8 cellular contexts compared by ENCODE assay signal in the genomic region with DNA sequence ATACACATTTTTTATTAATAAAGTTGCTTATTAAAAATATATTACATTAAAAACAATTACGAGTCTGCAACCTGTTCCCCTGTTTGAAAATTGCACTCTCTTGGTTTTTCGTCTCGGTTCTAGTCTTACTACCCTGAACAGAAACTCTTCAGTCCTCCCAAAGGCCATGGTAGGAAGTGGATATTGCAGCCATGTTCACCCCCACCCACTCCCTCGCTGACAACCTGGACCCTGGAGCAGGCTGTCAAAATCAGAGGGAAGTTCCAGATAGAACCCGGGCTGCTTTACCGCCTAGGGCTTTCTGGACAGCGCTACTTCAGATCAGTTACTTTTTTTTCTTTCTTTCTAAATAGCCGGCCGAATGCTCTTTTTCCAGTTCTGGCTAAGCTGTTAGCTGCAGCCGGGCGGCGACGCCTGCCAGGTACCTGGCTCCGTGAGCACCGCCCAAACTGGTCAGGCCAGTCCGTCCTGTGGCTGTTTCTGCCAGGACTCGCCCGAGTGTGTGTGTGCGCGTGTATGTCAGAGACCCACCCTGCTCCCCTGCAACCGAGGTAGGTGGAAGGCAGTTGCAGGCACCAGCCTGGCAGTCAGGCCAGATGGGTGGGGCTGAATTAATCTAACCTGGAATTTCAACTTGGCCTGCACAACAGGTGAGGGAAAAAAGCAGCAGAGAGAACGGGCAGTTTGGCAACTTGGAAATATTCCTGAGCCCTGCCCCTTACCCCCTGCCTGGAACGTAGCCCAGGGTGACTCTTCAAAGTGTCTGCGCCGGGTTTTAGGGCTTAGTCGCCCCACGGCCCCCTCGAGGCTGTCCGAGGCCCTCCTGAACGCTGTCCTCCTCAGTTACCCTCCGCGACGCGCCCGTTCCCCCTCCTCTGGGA. TPM values are rescaled to one million over a fixed set of nuclear protein-coding genes. Genes with fewer than 3 reads are reported as not detected.
DNase-seq lines count a peak whose midpoint lies in the region; ATAC-seq, FAIRE-seq and TF ChIP-seq lines count a peak whose summit lies in the region.

No MANE protein-coding gene starts in this region.

- intact Hi-C loops in Panc1 (cut with micrococcal nuclease; ENCODE audit: unreplicated experiment) (no loop called here), endothelial cell of umbilical vein (cut with micrococcal nuclease) (loop anchor here (1.0 to 10.0 kb wide), 3 partner anchors 57 to 161 kb away; a partner anchor contains a TSS)

- peak overlapping the region; percentile 88 for H3K4me2 ChIP-seq in H9 (ENCODE audit: insufficient read depth, insufficient read length, low read length)
- peak overlapping the region; percentile 77 for H3K4me2 ChIP-seq in endothelial cell of umbilical vein (ENCODE audit: insufficient read depth, low read length)

- H3K56ac ChIP-seq in H9 (ENCODE audit: insufficient read length, low read depth, low read length): no peak overlapping the region

- H4K91ac ChIP-seq in H9 (ENCODE audit: insufficient read length, low read depth, low read length): no peak overlapping the region

- no peak for TF ChIP-seq POLR2A in endothelial cell of umbilical vein (IDR thresholded peaks at IDR 0.05; ENCODE audit: low read depth, low read length)

- dilution Hi-C loops in endothelial cell of umbilical vein (cut with MboI; ENCODE audit: extremely low pct_ligation_motif_present, low sequenced_read_pairs): no loop called here

- no peak overlapping the region for H2BK5ac ChIP-seq in H9 (ENCODE audit: insufficient read length, low read length)

- H3K79me1 ChIP-seq in H9 (ENCODE audit: insufficient read depth, low read depth, low read length, poor library complexity, severe bottlenecking): no peaks in the 10 kb centered on the region

- BruUV-seq in Panc1 (replicated peaks; lab: Mats Ljungman, UMichigan) (no TSS peak), endothelial cell of umbilical vein (replicated peaks; lab: Mats Ljungman, UMichigan) (TSS peak; percentile 28)

- H3T11ph ChIP-seq in H9 (ENCODE audit: low read length): no peak overlapping the region

- no peak overlapping the region for H4K5ac ChIP-seq in H9 (ENCODE audit: insufficient read length, low read depth, low read length)

- H2AFZ ChIP-seq in H9 (ENCODE audit: low read length) (no peak overlapping the region), endothelial cell of umbilical vein (ENCODE audit: low read depth, low read length) (peak overlapping the region; percentile 65)

- H3K27me3 ChIP-seq in H9 (ENCODE audit: insufficient read depth, low read length) (peaks cover 18% of the 10 kb centered on the region; the same call in 1 of the 2 replicates), Panc1 (ENCODE audit: control insufficient read depth, insufficient read depth, low read length) (no peaks in the 10 kb centered on the region), endothelial cell of umbilical vein (ENCODE audit: control insufficient read depth in 2 of 2, insufficient read depth in 2 of 2, low read length in 2 of 2) (no peaks in the 10 kb centered on the region)

- no peak overlapping the region for H2AK5ac ChIP-seq in H9 (ENCODE audit: insufficient read length, low read length)

- CTCF ChIA-PET in Panc1 (lab: Charles Lee) (interaction anchor here (0.6 kb wide), 1 partner anchor 130 kb away, joined by 4 read pairs; no protein-coding TSS in a partner anchor), endothelial cell of umbilical vein (lab: Charles Lee) (no interaction called here)

- H3K4me1 Mint-ChIP-seq in H9 (peaks cover 70% of the 10 kb centered on the region in 2 experiments), nephron progenitor cell (peaks cover 78% of the 10 kb centered on the region)

- H3K4me3 Mint-ChIP-seq in H9: peak overlapping the region; percentile 68 to 84
- H3K4me3 Mint-ChIP-seq in nephron progenitor cell: peak overlapping the region; percentile 86

- H3K9ac ChIP-seq in H9 (ENCODE audit: extremely low read depth, insufficient read length, low read length) (peak overlapping the region; percentile 46), endothelial cell of umbilical vein (replicated peaks; ENCODE audit: extremely low read depth, insufficient read depth, low read length) (peak overlapping the region; percentile 67)

- in situ Hi-C loops in Panc1 (cut with HindIII; ENCODE audit: low pct_unique_long_range_greater_than_20kb, low sequenced_read_pairs): no loop called here

- TF ChIP-seq CTCF in H9 (conservative IDR thresholded peaks at IDR 0.05): 0 out of 3 replicates have a peak, but pooled peaks have one; percentile 17
- TF ChIP-seq CTCF in Panc1 (IDR thresholded peaks at IDR 0.05): no peak
- no peak for TF ChIP-seq CTCF in endothelial cell of umbilical vein (IDR thresholded peaks at IDR 0.05; ENCODE audit: extremely low read depth in 1 of 2, insufficient read depth in 1 of 2, low read depth in 1 of 2, low read length in 2 of 2)
- no peak for TF ChIP-seq CTCF in nephron progenitor cell (IDR thresholded peaks at IDR 0.05)
- TF ChIP-seq CTCF in foreskin fibroblast (IDR thresholded peaks at IDR 0.05; ENCODE audit: low read depth, low read length): no peak

- H3K27ac ChIP-seq in H9 (ENCODE audit: insufficient read length, low read depth, low read length) (no peak overlapping the region), Panc1 (ENCODE audit: low read length) (peak overlapping the region; percentile 75), endothelial cell of umbilical vein (ENCODE audit: insufficient read depth, low read depth, low read length) (peak overlapping the region; percentile 17)

- DNase-seq in CD1c-positive myeloid dendritic cell (ENCODE audit: extremely low spot score) (peak; percentile 85), H9 (peak; percentile 75), Panc1 (ENCODE audit: low read depth, low spot score) (no peak), endothelial cell of umbilical vein (ENCODE audit: low read depth, low spot score) (no peak), nephron progenitor cell (peak; percentile 31), foreskin fibroblast (no peak), putamen (ENCODE audit: low spot score) (no peak)

- H3K4ac ChIP-seq in H9 (ENCODE audit: low read depth, low read length): no peak overlapping the region

- no peak for ATAC-seq in Panc1
- ATAC-seq in GM19397 (IDR thresholded peaks at IDR 0.05; ENCODE audit: unreplicated experiment): no peak

- H3K9me3 ChIP-seq in H9 (ENCODE audit: control insufficient read depth, low read depth, low read length): no peaks in the 10 kb centered on the region
- no peaks in the 10 kb centered on the region for H3K9me3 ChIP-seq in Panc1 (ENCODE audit: control insufficient read depth, insufficient read depth, low read depth, low read length)
- no peaks in the 10 kb centered on the region for H3K9me3 ChIP-seq in endothelial cell of umbilical vein (replicated peaks; ENCODE audit: control insufficient read depth, insufficient read depth, low read length)

- H3K36me3 ChIP-seq in Panc1 (ENCODE audit: control insufficient read depth, insufficient read depth, low read length): no peaks in the 10 kb centered on the region; the same call in 1 of the 2 replicates
- peaks cover 0 to 5% of the 10 kb centered on the region in 2 experiments for H3K36me3 ChIP-seq in endothelial cell of umbilical vein (ENCODE audit: control insufficient read depth in 2 of 2, extremely low read depth in 1 of 2, insufficient read depth in 2 of 2, low read length in 2 of 2)

- H3K23ac ChIP-seq in H9 (ENCODE audit: insufficient read length, low read depth, low read length): no peak overlapping the region

- H3K4me3 ChIP-seq in Panc1 (ENCODE audit: low read depth in 2 of 2, low read length in 2 of 2) (peak overlapping the region; percentile 49 to 60), endothelial cell of umbilical vein (replicated peaks in 1 of 3; ENCODE audit: insufficient read depth in 1 of 3, low read depth in 1 of 3, low read length in 3 of 3) (peak overlapping the region; percentile 34 to 66 (median 55)), foreskin fibroblast (ENCODE audit: low read depth in 1 of 2, low read length in 2 of 2) (peak overlapping the region in 1 of 2 donors; percentile 18)

- WGBS in H9 (ENCODE audit: extremely low coverage, insufficient read length, low lambda C conversion rate): no CpG with 5 or more reads among the region's 35 CpGs

- H2BK12ac ChIP-seq in H9 (ENCODE audit: insufficient read length, low read depth, low read length): no peak overlapping the region

- FAIRE-seq in endothelial cell of umbilical vein (lab: Jason Lieb, UNC): no peak

- POLR2A ChIA-PET in Panc1 (lab: Charles Lee): no interaction called here
- POLR2A ChIA-PET in endothelial cell of umbilical vein (lab: Charles Lee): no interaction called here

- H3K14ac ChIP-seq in H9 (ENCODE audit: insufficient read depth, low read length): peak overlapping the region; percentile 92; the same call in 1 of the 2 replicates

- peaks cover 63% of the 10 kb centered on the region for H3K27me3 Mint-ChIP-seq in H9 (ENCODE audit: low read depth)
- H3K27me3 Mint-ChIP-seq in nephron progenitor cell (ENCODE audit: low read depth, poor library complexity): peaks cover 44% of the 10 kb centered on the region

- H3K36me3 Mint-ChIP-seq in H9 (ENCODE audit: insufficient read depth in 1 of 3, low read depth in 3 of 3) (peaks cover 9 to 25% (median 9%) of the 10 kb centered on the region in 3 experiments), nephron progenitor cell (ENCODE audit: low read depth) (peaks cover 11% of the 10 kb centered on the region)

- H3K27ac Mint-ChIP-seq in H9 (peak overlapping the region; percentile 19 to 84 (median 37); a peak in 3 of 7 replicates), nephron progenitor cell (peak overlapping the region; percentile 44)

- H3K9me1 ChIP-seq in endothelial cell of umbilical vein (replicated peaks; ENCODE audit: control insufficient read depth, extremely low read depth, insufficient read depth, low read length): no peaks in the 10 kb centered on the region

- H3K18ac ChIP-seq in H9 (ENCODE audit: insufficient read length, low read depth, low read length): no peak overlapping the region

- H3K4me1 ChIP-seq in H9 (ENCODE audit: insufficient read depth, low read length): peaks cover 20% of the 10 kb centered on the region; the same call in 1 of the 2 replicates
- H3K4me1 ChIP-seq in Panc1 (ENCODE audit: control insufficient read depth, insufficient read depth, low read length): peaks cover 61% of the 10 kb centered on the region
- H3K4me1 ChIP-seq in endothelial cell of umbilical vein (ENCODE audit: control insufficient read depth, extremely low read depth, insufficient read depth, low read length): peaks cover 48% of the 10 kb centered on the region

- H4K20me1 ChIP-seq in H9 (ENCODE audit: control insufficient read depth, insufficient read depth, insufficient read length): peaks cover 2% of the 10 kb centered on the region
- H4K20me1 ChIP-seq in endothelial cell of umbilical vein (replicated peaks; ENCODE audit: control insufficient read depth, extremely low read depth, insufficient read depth, low read length): no peaks in the 10 kb centered on the region

- no peak overlapping the region for H4K8ac ChIP-seq in H9 (replicated peaks; ENCODE audit: insufficient read length, low read depth, low read length)

- no peak overlapping the region for H2BK20ac ChIP-seq in H9 (ENCODE audit: low read depth, low read length, poor library complexity, severe bottlenecking)

- H2BK120ac ChIP-seq in H9 (ENCODE audit: low read depth, low read length, poor library complexity, severe bottlenecking): no peak overlapping the region

- H2BK15ac ChIP-seq in H9 (ENCODE audit: low read depth, low read length): no peak overlapping the region

- H3K79me2 ChIP-seq in H9 (ENCODE audit: insufficient read depth, low read length) (no peaks in the 10 kb centered on the region; the same call in 1 of the 2 replicates), endothelial cell of umbilical vein (ENCODE audit: control insufficient read depth, insufficient read depth, low read length) (peaks cover 28% of the 10 kb centered on the region)

- H3K9me3 Mint-ChIP-seq in H9 (no peaks in the 10 kb centered on the region), nephron progenitor cell (no peaks in the 10 kb centered on the region)

- H3K23me2 ChIP-seq in H9 (ENCODE audit: insufficient read length, low read depth, low read length, poor library complexity, severe bottlenecking): peaks cover 24% of the 10 kb centered on the region

RNA-seq across cellular contexts. Expression of a gene that starts 1.1 kb away (rescaled TPM):
- 21.8 and 24.7 TPM in 2 replicates for total RNA-seq in H9 (2021)
- 13.1 TPM for total RNA-seq in Panc1 (2021; ENCODE audit: unreplicated experiment)
- 7.0 TPM for polyA plus RNA-seq in Panc1 (2012; ENCODE audit: insufficient read length)
- total RNA-seq in endothelial cell of umbilical vein: 14.7 and 15.6 TPM in 2 replicates
- 3.0 and 3.4 TPM in 2 replicates for polyA plus RNA-seq in endothelial cell of umbilical vein
- polyA plus RNA-seq in endothelial cell of umbilical vein (2011; cell fraction: cytosol; rRNA removed): 3.4 and 3.6 TPM in 2 replicates
- 13.8 and 14.6 TPM in 2 replicates for polyA plus RNA-seq in endothelial cell of umbilical vein (2011; cell fraction: nucleus; rRNA removed)
- polyA plus RNA-seq in endothelial cell of umbilical vein (2012): 6.5 and 7.4 TPM in 2 replicates
- polyA minus RNA-seq in endothelial cell of umbilical vein: 10.6 and 11.2 TPM in 2 replicates
- 9.1 TPM for polyA minus RNA-seq in endothelial cell of umbilical vein (2011; cell fraction: cytosol; rRNA and poly(A)+ RNA removed)
- polyA minus RNA-seq in endothelial cell of umbilical vein (2011; cell fraction: nucleus; rRNA and poly(A)+ RNA removed): 13.2 and 15.1 TPM in 2 replicates

RNA-seq across cellular contexts. Expression of a gene that starts 56.9 kb away (rescaled TPM):
- total RNA-seq in H9 (2021) (95.0 and 98.5 TPM in 2 replicates), Panc1 (2021; ENCODE audit: unreplicated experiment) (78.5 TPM), endothelial cell of umbilical vein (51.8 and 58.8 TPM in 2 replicates)
- polyA plus RNA-seq in Panc1 (2012; ENCODE audit: insufficient read length): 82.3 TPM
- polyA plus RNA-seq in endothelial cell of umbilical vein: 68.7 and 77.5 TPM in 2 replicates
- 85.8 and 99.0 TPM in 2 replicates for polyA plus RNA-seq in endothelial cell of umbilical vein (2011; cell fraction: cytosol; rRNA removed)
- 37.5 and 40.0 TPM in 2 replicates for polyA plus RNA-seq in endothelial cell of umbilical vein (2011; cell fraction: nucleus; rRNA removed)
- 77.6 and 82.7 TPM in 2 replicates for polyA plus RNA-seq in endothelial cell of umbilical vein (2012)
- 18.6 and 19.3 TPM in 2 replicates for polyA minus RNA-seq in endothelial cell of umbilical vein
- 24.8 TPM for polyA minus RNA-seq in endothelial cell of umbilical vein (2011; cell fraction: cytosol; rRNA and poly(A)+ RNA removed)
- 16.0 and 19.5 TPM in 2 replicates for polyA minus RNA-seq in endothelial cell of umbilical vein (2011; cell fraction: nucleus; rRNA and poly(A)+ RNA removed)

Comparison
In these comparisons a context has a peak if more than half of its experiments do, and no peak if none do; other contexts are left out.
1. DNase-seq: peak in CD1c-positive myeloid dendritic cell (single experiment), H9 (single experiment) and nephron progenitor cell (single experiment); none in Panc1 (single experiment), endothelial cell of umbilical vein (single experiment), foreskin fibroblast (0 of 2) and putamen (single experiment).